26 cellular contexts compared by ENCODE assay signal in the genomic region with DNA sequence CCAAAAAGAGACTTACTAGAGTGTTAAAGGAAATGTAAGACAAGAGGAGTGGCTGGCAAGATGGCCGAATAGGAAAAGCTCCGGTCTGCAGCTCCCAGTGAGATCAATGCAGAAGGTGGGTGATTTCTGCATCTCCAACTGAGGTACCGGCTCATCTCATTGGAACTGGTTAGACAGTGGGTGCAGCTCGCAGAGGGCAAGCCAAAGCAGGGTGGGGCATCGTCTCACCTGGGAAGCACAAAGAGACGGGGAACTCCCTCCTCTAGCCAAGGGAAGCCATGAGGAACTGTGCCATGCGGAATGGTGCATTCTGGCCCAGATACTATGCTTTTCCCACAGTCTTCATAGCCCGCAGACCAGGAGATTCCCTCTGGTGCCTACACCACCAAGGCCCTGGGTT.
"Had no signal": no experiment of that assay in that cellular context is flagged by ENCODE, and none has a peak within 500 bp of the region (broad histone marks: within the 10 kb centered on the region; RNA-seq: fewer than 3 reads in every experiment).

No MANE protein-coding gene starts in this region.

- H2AFZ ChIP-seq: neural progenitor cell had no signal

- H3K4me3 ChIP-seq: left ventricle myocardium inferior, lung, neural progenitor cell, ovary, skin epidermis, stomach, testis, thyroid gland, transverse colon, upper lobe of left lung, vagina had no signal

- H3K27me3 ChIP-seq: neural progenitor cell, ovary, stomach, testis, thyroid gland, transverse colon, upper lobe of left lung, vagina had no signal

- H3K9ac ChIP-seq: neural progenitor cell had no signal

- H3K9me3 ChIP-seq: ovary, testis, thyroid gland, transverse colon, vagina had no signal

- ATAC-seq: natural killer cell; right cardiac atrium; sciatic nerve; stimulated activated naive B cell treated with anti-CD40 and anti-IgM and Interleukin-4, amounts not matched to agents 10 μg/mL and 1 μg/mL and 100 μg/mL, for 72 hours; stimulated activated naive CD8-positive, alpha-beta T cell treated with anti-CD3 and anti-CD28 coated beads, Interleukin-15, Interleukin-2, amounts not matched to agents 100 U/mL and 50 U/mL, for 24 hours had no signal

- H3K27ac Mint-ChIP-seq: mesothelial cell of epicardium; naive B cell; natural killer cell; nephron progenitor cell; neural progenitor cell; progenitor cell of endocrine pancreas; stimulated activated naive B cell treated with anti-CD40 and anti-IgM and Interleukin-4, amounts not matched to agents 10 μg/mL and 1 μg/mL and 100 μg/mL, for 72 hours had no signal

- DNase-seq: islet precursor cell; left ventricle myocardium inferior; mesendoderm; naive B cell; natural killer cell; nephron progenitor cell; ovary; right cardiac atrium; stimulated activated CD4-positive, alpha-beta T cell treated with anti-CD3 and anti-CD28 coated beads, Interleukin-12 subunit alpha, Interleukin-12 subunit beta, amount 100 ng/mL, for 4 hours; stimulated activated CD4-positive, alpha-beta T cell treated with anti-CD3 and anti-CD28 coated beads, Interleukin-15, amount 100 ng/mL, for 24 hours; stimulated activated CD4-positive, alpha-beta T cell treated with anti-CD3 and anti-CD28 coated beads, Interleukin-2, amount 100 ng/mL, for 24 hours; stimulated activated CD4-positive, alpha-beta T cell treated with anti-CD3 and anti-CD28 coated beads, Interleukin-4, amount 100 ng/mL, for 1 hour; stimulated activated naive B cell treated with anti-CD40 and anti-IgM and Interleukin-4, amounts not matched to agents 10 μg/mL and 1 μg/mL and 100 μg/mL, for 72 hours; stimulated activated naive CD8-positive, alpha-beta T cell treated with anti-CD3 and anti-CD28 coated beads, Interleukin-15, Interleukin-2, amounts not matched to agents 100 U/mL and 50 U/mL, for 24 hours; stomach; testis; transverse colon had no signal

- H3K4me1 ChIP-seq: neural progenitor cell, testis had no signal

- H3K36me3 ChIP-seq: left ventricle myocardium inferior, neural progenitor cell, ovary, stomach, thyroid gland, transverse colon, upper lobe of left lung, vagina had no signal

- H3K4me1 Mint-ChIP-seq: natural killer cell; stimulated activated naive B cell treated with anti-CD40 and anti-IgM and Interleukin-4, amounts not matched to agents 10 μg/mL and 1 μg/mL and 100 μg/mL, for 72 hours had no signal

- H3K27ac ChIP-seq: left ventricle myocardium inferior, neural progenitor cell, ovary, skin epidermis, stomach, testis, thyroid gland, transverse colon, upper lobe of left lung, vagina had no signal

- H3K9me3 Mint-ChIP-seq: natural killer cell had no signal

- H3K36me3 Mint-ChIP-seq: mesothelial cell of epicardium; naive B cell; natural killer cell; stimulated activated naive B cell treated with anti-CD40 and anti-IgM and Interleukin-4, amounts not matched to agents 10 μg/mL and 1 μg/mL and 100 μg/mL, for 72 hours had no signal

- H3K4me2 ChIP-seq: neural progenitor cell had no signal

- H3K4me3 Mint-ChIP-seq: mesothelial cell of epicardium; naive B cell; natural killer cell; nephron progenitor cell; neural progenitor cell; stimulated activated naive B cell treated with anti-CD40 and anti-IgM and Interleukin-4, amounts not matched to agents 10 μg/mL and 1 μg/mL and 100 μg/mL, for 72 hours had no signal
